8 cellular contexts compared by ENCODE assay signal in genomic region chr5:32444191-32444945, GRCh38. TPM values are rescaled to one million over a fixed set of nuclear protein-coding genes. Genes with fewer than 3 reads are reported as not detected.
DNase-seq lines count a peak whose midpoint lies in the region; ATAC-seq and TF ChIP-seq lines count a peak whose summit lies in the region.

TSS of gene ZFR (minus strand) at chr5:32444740. CDS start at chr5:32444658, 82 bp downstream.

- H3K36me3 ChIP-seq in psoas muscle (ENCODE audit: insufficient read depth in 1 of 2, low read depth in 1 of 2) (no peaks in the 10 kb centered on the region), urinary bladder (ENCODE audit: insufficient read depth) (no peaks in the 10 kb centered on the region)

- H3K4me3 ChIP-seq in psoas muscle (peak within 1 kb of the TSS; percentile 97), urinary bladder (ENCODE audit: low read depth, low read length) (peak within 1 kb of the TSS; percentile 93)

- H3K4me1 Mint-ChIP-seq in T-helper 17 cell: peaks cover 16% of the 10 kb centered on the region

- no peak for TF ChIP-seq CTCF in psoas muscle (IDR thresholded peaks at IDR 0.05)

- no peaks in the 10 kb centered on the region for H3K27me3 Mint-ChIP-seq in T-helper 17 cell

- H3K9me3 ChIP-seq in T-helper 17 cell (ENCODE audit: control insufficient read depth, low read length, poor library complexity, severe bottlenecking) (no peaks in the 10 kb centered on the region), psoas muscle (no peaks in the 10 kb centered on the region)

- H3K27ac Mint-ChIP-seq in T-helper 17 cell: peak within 1 kb of the TSS; percentile 93

- peaks cover 17% of the 10 kb centered on the region for H3K4me1 ChIP-seq in psoas muscle
- no peaks in the 10 kb centered on the region for H3K4me1 ChIP-seq in urinary bladder (ENCODE audit: insufficient read depth)

- peak within 1 kb of the TSS; percentile 95 for H3K4me3 Mint-ChIP-seq in T-helper 17 cell

- H3K27me3 ChIP-seq in psoas muscle (ENCODE audit: insufficient read depth in 3 of 3, low read length in 2 of 3): no peaks in the 10 kb centered on the region

- intact Hi-C loops in left ventricle myocardium superior (cut with micrococcal nuclease) (no loop called here), psoas muscle (cut with DNase I) (loop anchor here in 1 of 2 donors (2.0 kb wide), 1 partner anchor 140 kb away; the partner anchor contains the start of gene SUB1)

- 0 to 1% (median 0%) methylated on average over 21 to 81 of the region's 81 CpGs for WGBS in psoas muscle, 3 donors
- WGBS in urinary bladder: under 1% methylated on average over 81 of the region's 81 CpGs

- ATAC-seq in GM18502 (IDR thresholded peaks at IDR 0.05; ENCODE audit: poor library complexity, unreplicated experiment) (peak; percentile 85), HG02943 (IDR thresholded peaks at IDR 0.05; ENCODE audit: low read depth, unreplicated experiment) (peak; percentile 71), T-helper 17 cell (peak; percentile 92), left ventricle myocardium superior (peak; percentile 98), psoas muscle (peak; percentile 98 to 99 (median 98))

- no peaks in the 10 kb centered on the region for H3K36me3 Mint-ChIP-seq in T-helper 17 cell (ENCODE audit: low read depth)

- DNase-seq in NCI-H187 (lab: John Stamatoyannopoulos, UW) (peak; percentile 72 to 79), T-helper 17 cell (peak; percentile 91 to 94 (median 92)), amygdala (lab: John Stamatoyannopoulos, UW) (peak; percentile 50 to 92 (median 83)), left ventricle myocardium superior (peak; percentile 95), psoas muscle (peak; percentile 94 to 97)

- H3K27ac ChIP-seq in psoas muscle (peak within 1 kb of the TSS; percentile 95), urinary bladder (ENCODE audit: low read depth) (peak within 1 kb of the TSS; percentile 98)

RNA-seq across cellular contexts. Expression of gene ZFR, which starts in this region (rescaled TPM):
- total RNA-seq in T-helper 17 cell (10 to 100 TPM; 51.2 to 63.7 TPM), left ventricle myocardium superior (51.6 TPM), psoas muscle (10 to 100 TPM; 53.1 to 73.5 (median 68.8) TPM), urinary bladder (117 TPM)
- polyA plus RNA-seq in psoas muscle (10 to 100 TPM; 31.7 to 76.5 (median 38.7) TPM), urinary bladder (57.2 TPM)

Comparison
In these comparisons a context has a peak if more than half of its experiments do, and no peak if none do; other contexts are left out.
1. Peak in every context shown above with its lines: DNase-seq, ATAC-seq, H3K4me3 ChIP-seq and H3K27ac ChIP-seq.